In genomic region chr6:6810727-6811126, GRCh38 we compare ENCODE assay signal across 9 cellular contexts.
DNase-seq lines count a peak whose midpoint lies in the region; ATAC-seq, FAIRE-seq and TF ChIP-seq lines count a peak whose summit lies in the region.
"Had no signal": no experiment of that assay in that cellular context is flagged by ENCODE, and none has a peak within 500 bp of the region (broad histone marks: within the 10 kb centered on the region; RNA-seq: fewer than 3 reads in every experiment).

No MANE protein-coding gene starts in this region.

- H2AFZ ChIP-seq in SK-N-SH (ENCODE audit: low read depth) (no peak overlapping the region), H1 (ENCODE audit: low read length) (0 out of 2 replicates have a peak overlapping the region, but pooled peaks have one; percentile 17)

- H4K5ac ChIP-seq in H1 (ENCODE audit: insufficient read length, low read depth, low read length) = no peak overlapping the region

- H4K91ac ChIP-seq in H1 (replicated peaks; ENCODE audit: insufficient read length, low read length) = no peak overlapping the region

- no peak for TF ChIP-seq CTCF in SK-N-SH (IDR thresholded peaks at IDR 0.05)
- TF ChIP-seq CTCF in H1 (IDR thresholded peaks at IDR 0.05; ENCODE audit: control extremely low read depth in 1 of 3, insufficient read depth in 1 of 3, low read depth in 1 of 3, low read length in 3 of 3) = no peak

- peak overlapping the region; percentile 0 to 38; a peak in 3 of 4 replicates for H3K4me3 ChIP-seq in SK-N-SH (ENCODE audit: low read depth in 2 of 2, low read length in 1 of 2)
- peak overlapping the region; percentile 22 for H3K4me3 ChIP-seq in MG63
- H3K4me3 ChIP-seq in H1 (ENCODE audit: extremely low read depth in 1 of 4, insufficient read depth in 2 of 4, low read depth in 3 of 4, low read length in 4 of 4) = no peak overlapping the region
- H3K4me3 ChIP-seq in skeletal muscle tissue (ENCODE audit: low read length in 3 of 3) = peak overlapping the region in 2 of 3 donors; percentile 38 to 60
- H3K4me3 ChIP-seq: SK-N-MC had no signal

- TF ChIP-seq RAD21 in SK-N-SH (IDR thresholded peaks at IDR 0.05; ENCODE audit: low read length) (no peak), H1 (IDR thresholded peaks at IDR 0.05 in 1 of 2, conservative IDR thresholded peaks at IDR 0.05 in 1 of 2; ENCODE audit: low read depth in 2 of 2, low read length in 2 of 2) (no peak)

- no peak overlapping the region for H2AK5ac ChIP-seq in H1 (ENCODE audit: low read depth, low read length)

- FAIRE-seq in H1 (lab: Jason Lieb, UNC) = no peak
- no peak for FAIRE-seq in H54 (lab: Jason Lieb, UNC)

- no peak for ATAC-seq in SK-N-SH treated with all-trans-retinoic acid at 6 μM for 48 hours

- no peaks in the 10 kb centered on the region for H3K4me1 ChIP-seq in SK-N-SH (ENCODE audit: control insufficient read depth in 1 of 2, insufficient read depth in 2 of 2, low read depth in 1 of 2, low read length in 1 of 2)
- peaks cover 2 to 4% (median 4%) of the 10 kb centered on the region in 4 experiments; a peak in 6 of 7 replicates for H3K4me1 ChIP-seq in H1 (replicated peaks in 1 of 4; ENCODE audit: control insufficient read depth in 3 of 4, insufficient read depth in 4 of 4, low read length in 3 of 4)
- peaks cover 5 to 9% (median 6%) of the 10 kb centered on the region in 3 donors for H3K4me1 ChIP-seq in skeletal muscle tissue (ENCODE audit: control insufficient read depth in 3 of 3, insufficient read depth in 3 of 3, low read length in 3 of 3)

- H3K27ac ChIP-seq in SK-N-SH (ENCODE audit: low read depth in 2 of 2, low read length in 1 of 2) = no peak overlapping the region
- H3K27ac ChIP-seq in H1 (ENCODE audit: low read depth, low read length) = no peak overlapping the region
- H3K27ac ChIP-seq in skeletal muscle tissue (ENCODE audit: low read depth, low read length) = no peak overlapping the region
- H3K27ac ChIP-seq: SK-N-MC had no signal

- no peak overlapping the region for H4K8ac ChIP-seq in H1 (ENCODE audit: extremely low read depth, insufficient read depth, low read length)

- no peak overlapping the region for H2BK5ac ChIP-seq in H1 (ENCODE audit: low read depth, low read length)

- no peaks in the 10 kb centered on the region for H3K23me2 ChIP-seq in H1 (ENCODE audit: low read depth, low read length)

- no peak overlapping the region for H3K56ac ChIP-seq in H1 (replicated peaks; ENCODE audit: insufficient read length, low read depth, low read length)

- H3K14ac ChIP-seq in H1 (ENCODE audit: insufficient read length) = no peak overlapping the region

- H3K9ac ChIP-seq in SK-N-SH (no peak overlapping the region), H1 (replicated peaks in 1 of 4; ENCODE audit: extremely low read depth in 1 of 4, low read depth in 3 of 4, low read length in 3 of 4) (no peak overlapping the region), skeletal muscle tissue (ENCODE audit: low read depth in 1 of 3, low read length in 3 of 3) (no peak overlapping the region)

- H2BK12ac ChIP-seq in H1 (ENCODE audit: low read depth, low read length) = peak overlapping the region; percentile 65

- no peaks in the 10 kb centered on the region for H3K27me3 ChIP-seq in SK-N-SH (ENCODE audit: insufficient read depth)
- no peaks in the 10 kb centered on the region; the same call in 1 of the 2 replicates for H3K27me3 ChIP-seq in MG63
- H3K27me3 ChIP-seq in H1 (replicated peaks in 1 of 4; ENCODE audit: control insufficient read depth in 3 of 4, extremely low read depth in 1 of 4, insufficient read depth in 3 of 4, low read length in 3 of 4) = no peaks in the 10 kb centered on the region
- no peaks in the 10 kb centered on the region for H3K27me3 ChIP-seq in skeletal muscle tissue (ENCODE audit: control insufficient read depth in 3 of 3, insufficient read depth in 3 of 3, low read length in 3 of 3)

- CTCF ChIA-PET in SK-N-SH (lab: Yijun Ruan, JAX) (no interaction called here), H1 (lab: Charles Lee; ENCODE audit: partially characterized antibody) (interaction anchor here (1.4 to 1.6 kb wide), 2 partner anchors 26 to 114 kb away, joined by 4 to 5 read pairs; no protein-coding TSS in a partner anchor)

- H3F3A ChIP-seq in SK-N-SH (replicated peaks; ENCODE audit: insufficient read depth) = no peaks in the 10 kb centered on the region

- DNase-seq in SK-N-SH = no peak
- DNase-seq in MG63 = no peak
- DNase-seq in H1 (ENCODE audit: low read depth in 1 of 2, low spot score in 2 of 2) = no peak
- no peak for DNase-seq in pons (ENCODE audit: low spot score)
- no peak for DNase-seq in H54 (ENCODE audit: insufficient read length, low spot score)
- no peak for DNase-seq in NCI-H2196 treated with DMSO at 0.1 percent for 48 hours (lab: John Stamatoyannopoulos, UW; ENCODE audit: unreplicated experiment)

- H3K23ac ChIP-seq in H1 (ENCODE audit: insufficient read length) = no peak overlapping the region

- H2BK120ac ChIP-seq in H1 (replicated peaks; ENCODE audit: low read depth, low read length) = no peak overlapping the region

- no peak overlapping the region for H2BK15ac ChIP-seq in H1 (ENCODE audit: low read length)

- TF ChIP-seq POLR2A in H1 (IDR thresholded peaks at IDR 0.05; ENCODE audit: control extremely low read depth in 1 of 2, low read depth in 2 of 2, low read length in 2 of 2) (no peak), H54 (IDR thresholded peaks at IDR 0.05; ENCODE audit: low read depth, low read length) (no peak)

- H4K20me1 ChIP-seq in SK-N-SH (ENCODE audit: insufficient read depth) (no peaks in the 10 kb centered on the region), H1 (replicated peaks in 1 of 2; ENCODE audit: control insufficient read depth in 1 of 2, insufficient read depth in 2 of 2, low read length in 2 of 2) (no peaks in the 10 kb centered on the region)

- H2BK20ac ChIP-seq in H1 (ENCODE audit: low read length) = no peak overlapping the region; the same call in 1 of the 2 replicates

- POLR2A ChIA-PET in SK-N-SH (lab: Yijun Ruan, JAX) = no interaction called here
- POLR2A ChIA-PET in H1 (lab: Charles Lee; ENCODE audit: partially characterized antibody) = no interaction called here

- no peaks in the 10 kb centered on the region for H3K79me1 ChIP-seq in H1 (ENCODE audit: low read depth, low read length)

- H3K4ac ChIP-seq in H1 (replicated peaks; ENCODE audit: insufficient read length, low read depth, low read length) = no peak overlapping the region

- H3K4me2 ChIP-seq in SK-N-SH = peak overlapping the region; percentile 34
- H3K4me2 ChIP-seq in H1 (ENCODE audit: insufficient read depth in 1 of 2, low read depth in 2 of 2, low read length in 2 of 2) = peak overlapping the region; percentile 1 to 48; a peak in 2 of 4 replicates

- H3K79me2 ChIP-seq in SK-N-SH (ENCODE audit: insufficient read depth) (no peaks in the 10 kb centered on the region), H1 (ENCODE audit: control insufficient read depth in 1 of 2, insufficient read depth in 2 of 2, low read length in 2 of 2) (no peaks in the 10 kb centered on the region)

- H3K9me3 ChIP-seq in SK-N-SH (no peaks in the 10 kb centered on the region), MG63 (no peaks in the 10 kb centered on the region), H1 (ENCODE audit: insufficient read depth in 2 of 2, low read depth in 1 of 2, low read length in 1 of 2) (no peaks in the 10 kb centered on the region), skeletal muscle tissue (ENCODE audit: control insufficient read depth in 3 of 3, low read length in 3 of 3) (no peaks in the 10 kb centered on the region)

- TF ChIP-seq EP300 in SK-N-SH (IDR thresholded peaks at IDR 0.05; ENCODE audit: borderline replicate concordance in 1 of 2, low read depth in 1 of 2, low read length in 1 of 2) = no peak
- TF ChIP-seq EP300 in H1 (IDR thresholded peaks at IDR 0.05; ENCODE audit: borderline replicate concordance in 1 of 2, low read depth in 2 of 2, low read length in 2 of 2) = no peak

- H3K18ac ChIP-seq in H1 (ENCODE audit: extremely low read depth, low read length) = no peak overlapping the region

- WGBS in SK-N-SH (ENCODE audit: low lambda C conversion rate) = 37% methylated on average over 6 of the region's 6 CpGs
- WGBS in H1 (ENCODE audit: extremely low coverage in 1 of 2, insufficient coverage in 1 of 2, insufficient read length in 1 of 2, insufficient replicate concordance in 2 of 2, low coverage in 1 of 2, low lambda C conversion rate in 2 of 2, missing lambda C conversion rate in 1 of 2), 2 experiments = 86% methylated on average over 6 of the region's 6 CpGs; no CpG with 5 or more reads in 1 of the 2 experiments

- no peaks in the 10 kb centered on the region for H3K36me3 ChIP-seq in SK-N-SH (replicated peaks in 1 of 2; ENCODE audit: control insufficient read depth in 1 of 2, insufficient read depth in 2 of 2, low read length in 1 of 2)
- no peaks in the 10 kb centered on the region for H3K36me3 ChIP-seq in MG63
- H3K36me3 ChIP-seq in H1 (ENCODE audit: control insufficient read depth in 2 of 4, insufficient read depth in 4 of 4, low read length in 3 of 4) = no peaks in the 10 kb centered on the region
- no peaks in the 10 kb centered on the region for H3K36me3 ChIP-seq in skeletal muscle tissue (ENCODE audit: control insufficient read depth in 3 of 3, insufficient read depth in 3 of 3, low read length in 3 of 3)

- H3K9me2 ChIP-seq in SK-N-SH = no peaks in the 10 kb centered on the region

TF ChIP-seq in SK-N-SH, 30 proteins besides CTCF, POLR2A, EP300 and RAD21:
- TF ChIP-seq TEAD4 (IDR thresholded peaks at IDR 0.05; ENCODE audit: borderline replicate concordance, insufficient read depth) (no peak), FOXM1 (IDR thresholded peaks at IDR 0.05; ENCODE audit: low read depth) (no peak)

TF ChIP-seq in SK-N-SH treated with all-trans-retinoic acid at 6 μM for 48 hours, 23 proteins besides CTCF, POLR2A, EP300 and RAD21 (continues in another document):
- no peak for TF ChIP-seq OSR1 (CRISPR knock-in tag; IDR thresholded peaks at IDR 0.05)
- TF ChIP-seq RARB (CRISPR knock-in tag; IDR thresholded peaks at IDR 0.05) = no peak
- no peak for TF ChIP-seq ISL1 (CRISPR knock-in tag; IDR thresholded peaks at IDR 0.05)
- no peak for TF ChIP-seq ARNTL (CRISPR knock-in tag; IDR thresholded peaks at IDR 0.05; ENCODE audit: borderline replicate concordance, low read depth)
- TF ChIP-seq ZNF8 (CRISPR knock-in tag; IDR thresholded peaks at IDR 0.05) = no peak
- no peak for TF ChIP-seq ZNF70 (CRISPR knock-in tag; IDR thresholded peaks at IDR 0.05)
- no peak for TF ChIP-seq GLIS3 (CRISPR knock-in tag; IDR thresholded peaks at IDR 0.05)
- TF ChIP-seq SNAI2 (CRISPR knock-in tag; IDR thresholded peaks at IDR 0.05) = no peak
- TF ChIP-seq ZFP30 (CRISPR knock-in tag; IDR thresholded peaks at IDR 0.05) = no peak

TF ChIP-seq in H1, 55 proteins besides CTCF, POLR2A, EP300 and RAD21:
- TF ChIP-seq MAX (IDR thresholded peaks at IDR 0.05) = no peak
- TF ChIP-seq JUN (IDR thresholded peaks at IDR 0.05; ENCODE audit: low read depth, low read length) = no peak

Comparison
In these comparisons a context has a peak if more than half of its experiments do, and no peak if none do; other contexts are left out.
1. H3K4me3 ChIP-seq: peak in SK-N-SH (2 of 2), MG63 (single experiment) and skeletal muscle tissue (2 of 3); none in H1 (0 of 4).